ENCODE assay signal across 8 cellular contexts in the genomic region with DNA sequence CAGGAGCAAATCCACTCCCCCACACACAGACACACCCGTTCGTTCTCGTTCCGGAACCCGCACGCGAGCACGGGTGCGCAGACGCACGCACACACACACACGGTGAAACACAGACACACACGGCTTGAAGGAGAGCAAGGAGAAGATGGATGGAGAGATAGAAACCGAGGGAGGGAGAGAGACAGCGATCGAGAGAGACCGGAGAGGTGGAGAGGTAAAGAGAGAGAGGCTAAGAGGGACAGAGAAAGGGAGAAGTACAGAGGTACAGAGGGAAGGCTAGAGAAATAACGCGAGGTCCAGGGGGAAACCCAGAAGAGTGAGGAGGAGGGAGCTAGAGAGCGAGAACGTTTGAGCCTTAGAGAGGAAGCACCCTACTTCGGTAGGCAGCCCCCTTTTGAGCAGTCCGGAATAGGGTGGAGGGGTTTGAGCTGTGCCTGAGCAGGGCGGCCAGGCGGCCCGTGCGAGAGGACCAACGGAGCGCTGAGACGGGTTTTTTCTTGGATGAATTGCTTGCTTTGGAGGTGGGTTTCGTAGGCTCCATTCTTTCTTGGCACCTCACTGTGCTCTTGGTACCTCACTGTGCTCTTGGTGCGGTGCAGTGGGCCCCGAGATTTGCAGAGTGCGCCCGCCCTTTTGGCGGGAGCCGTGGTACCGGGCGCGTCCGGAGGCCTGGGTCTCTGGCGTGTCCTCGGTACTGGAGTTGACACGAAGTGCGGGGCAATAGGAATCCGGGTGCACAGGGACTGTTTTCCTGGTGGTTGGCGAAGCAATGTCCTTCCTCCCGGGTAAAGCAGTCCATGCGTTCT.
DNase-seq lines count a peak whose midpoint lies in the region; ATAC-seq and TF ChIP-seq lines count a peak whose summit lies in the region.

No MANE protein-coding gene starts in this region.

- H4K20me1 ChIP-seq in BLaER1 treated with 17β-estradiol and CSF1 and Interleukin-3, amounts not matched to agents 10 nM and 100 nM: peaks cover 0 to 46% (median 32%) of the 10 kb centered on the region in 11 experiments; a peak in 19 of 22 replicates

- no peaks in the 10 kb centered on the region for H3K36me3 ChIP-seq in BLaER1 treated with 17β-estradiol and CSF1 and Interleukin-3, amounts not matched to agents 10 nM and 100 nM
- no peaks in the 10 kb centered on the region for H3K36me3 ChIP-seq in neuron (ENCODE audit: insufficient read depth, low read length)

- peaks cover 0 to 13% (median 4%) of the 10 kb centered on the region in 11 experiments; a peak in 6 of 22 replicates for H3K9me3 ChIP-seq in BLaER1 treated with 17β-estradiol and CSF1 and Interleukin-3, amounts not matched to agents 10 nM and 100 nM (replicated peaks in 1 of 11)
- peaks cover 4% of the 10 kb centered on the region for H3K9me3 ChIP-seq in neuron (ENCODE audit: low read length)

- peak overlapping the region; percentile 19 for H2AFZ ChIP-seq in neuron (ENCODE audit: low read depth, low read length)

- no peak for TF ChIP-seq CTCF in fibroblast of the aortic adventitia (IDR thresholded peaks at IDR 0.05; ENCODE audit: insufficient read depth, low read length)

- peaks cover 53 to 56% (median 55%) of the 10 kb centered on the region in 11 experiments for H3K27me3 ChIP-seq in BLaER1 treated with 17β-estradiol and CSF1 and Interleukin-3, amounts not matched to agents 10 nM and 100 nM
- H3K27me3 ChIP-seq in neuron (ENCODE audit: insufficient read depth, low read length): peaks cover 13% of the 10 kb centered on the region

- peak; percentile 11 to 44 for DNase-seq in NCI-H526 (lab: John Stamatoyannopoulos, UW)
- DNase-seq in activated CD8-positive, alpha-beta memory T cell treated with anti-CD3 and anti-CD28 coated beads for 24 hours: peak; percentile 81
- peak; percentile 47 for DNase-seq in fibroblast of the aortic adventitia (ENCODE audit: low read depth)
- no peak for DNase-seq in activated gamma-delta T cell (lab: John Stamatoyannopoulos, UW)

- peak overlapping the region; percentile 67 to 97 (median 87) for H3K4me2 ChIP-seq in BLaER1 treated with 17β-estradiol and CSF1 and Interleukin-3, amounts not matched to agents 10 nM and 100 nM

- H3K4me1 ChIP-seq in BLaER1 treated with 17β-estradiol and CSF1 and Interleukin-3, amounts not matched to agents 10 nM and 100 nM: peaks cover 17 to 21% (median 18%) of the 10 kb centered on the region in 10 experiments
- peaks cover 12% of the 10 kb centered on the region for H3K4me1 ChIP-seq in neuron (ENCODE audit: insufficient read depth, low read length)

- H3K4me3 ChIP-seq in BLaER1 treated with 17β-estradiol and CSF1 and Interleukin-3, amounts not matched to agents 10 nM and 100 nM: peak overlapping the region; percentile 46 to 69 (median 54)
- H3K4me3 ChIP-seq in fibroblast of the aortic adventitia (ENCODE audit: low read depth, low read length): peak overlapping the region; percentile 57
- peak overlapping the region; percentile 67 for H3K4me3 ChIP-seq in neuron (ENCODE audit: low read length)

- ATAC-seq in GM21825 (IDR thresholded peaks at IDR 0.05; ENCODE audit: unreplicated experiment) (peak; percentile 41), HG03460 (IDR thresholded peaks at IDR 0.05; ENCODE audit: unreplicated experiment) (no peak)

- no peak overlapping the region for H3K27ac ChIP-seq in BLaER1 treated with 17β-estradiol and CSF1 and Interleukin-3, amounts not matched to agents 10 nM and 100 nM

- peak overlapping the region in 3 of 11 experiments; percentile 44 to 47 (median 46); a peak in 5 of 22 replicates for H3K9ac ChIP-seq in BLaER1 treated with 17β-estradiol and CSF1 and Interleukin-3, amounts not matched to agents 10 nM and 100 nM
